Comparison of ENCODE assay signal across 31 cellular contexts in genomic region chr12:101612162-101612916, GRCh38. TPM values are rescaled to one million over a fixed set of nuclear protein-coding genes. Genes with fewer than 3 reads are reported as not detected.
"Had no signal": no experiment of that assay in that cellular context is flagged by ENCODE, and none has a peak within 500 bp of the region (broad histone marks: within the 10 kb centered on the region; RNA-seq: fewer than 3 reads in every experiment).

No MANE protein-coding gene starts in this region.

- DNase-seq: activated CD4-positive, alpha-beta T cell treated with anti-CD3 and anti-CD28 coated beads for 4 hours; activated CD4-positive, alpha-beta T cell treated with anti-CD3 and anti-CD28 coated beads, Interleukin-2, amount 50 U/mL, for 4 hours; activated naive CD4-positive, alpha-beta T cell; activated T-cell treated with anti-CD3 and anti-CD28 coated beads for 4 hours; activated T-cell treated with anti-CD3 and anti-CD28 coated beads, Interleukin-2, amount 50 U/mL, for 72 hours; central memory CD4-positive, alpha-beta T cell; endodermal cell; glutamatergic neuron; kidney; naive B cell; nephron progenitor cell; stimulated activated CD4-positive, alpha-beta T cell treated with anti-CD3 and anti-CD28 coated beads, Interleukin-1b, Interleukin-23, amount 100 ng/mL, for 48 hours; stimulated activated CD4-positive, alpha-beta T cell treated with anti-CD3 and anti-CD28 coated beads, Interleukin-4, amount 100 ng/mL, for 4 hours; stimulated activated CD8-positive, alpha-beta memory T cell treated with anti-CD3 and anti-CD28 coated beads, Interleukin-4, amount 100 ng/mL, for 48 hours; stimulated activated naive CD8-positive, alpha-beta T cell treated with anti-CD3 and anti-CD28 coated beads, Interleukin-15, amount 100 ng/mL, for 72 hours; substantia nigra; thyroid gland had no signal

- H3K4me3 Mint-ChIP-seq: activated T-cell treated with anti-CD3 and anti-CD28 coated beads, Interleukin-2, amount 50 U/mL, for 72 hours; brain; dendritic cell treated with granulocyte-macrophage colony-stimulating factor and Interleukin-4, amounts not matched to agents 40 ng/mL and 50 ng/mL, for 4 days; endodermal cell; mesothelial cell of epicardium; naive B cell; nephron progenitor cell; stimulated activated memory B cell treated with anti-CD40 and anti-IgM and Interleukin-4, amounts not matched to agents 10 μg/mL and 1 μg/mL and 100 μg/mL, for 72 hours; stimulated activated naive CD8-positive, alpha-beta T cell treated with anti-CD3 and anti-CD28 coated beads, Interleukin-15, amount 100 ng/mL, for 72 hours had no signal

- H3K79me2 ChIP-seq: hepatocyte had no signal

- H3K36me3 Mint-ChIP-seq: activated naive CD4-positive, alpha-beta T cell treated with anti-CD3 and anti-CD28 coated beads, Interleukin-2, amount 50 U/mL, for 72 hours; brain; mesothelial cell of epicardium; naive B cell; stimulated activated memory B cell treated with anti-CD40 and anti-IgM and Interleukin-4, amounts not matched to agents 10 μg/mL and 1 μg/mL and 100 μg/mL, for 72 hours had no signal

- H3K27me3 Mint-ChIP-seq: brain; dendritic cell treated with granulocyte-macrophage colony-stimulating factor and Interleukin-4, amounts not matched to agents 40 ng/mL and 50 ng/mL, for 4 days; naive B cell; stimulated activated memory B cell treated with anti-CD40 and anti-IgM and Interleukin-4, amounts not matched to agents 10 μg/mL and 1 μg/mL and 100 μg/mL, for 72 hours had no signal

- H3K9me3 ChIP-seq: ascending aorta, esophagus muscularis mucosa, neutrophil, thyroid gland had no signal

- H3K4me3 ChIP-seq: ascending aorta, esophagus muscularis mucosa, hepatocyte, smooth muscle cell, thyroid gland had no signal

- H3K4me2 ChIP-seq: hepatocyte, smooth muscle cell had no signal

- H3K36me3 ChIP-seq: ascending aorta, esophagus muscularis mucosa, neutrophil, thyroid gland had no signal

- H3K27me3 ChIP-seq: ascending aorta, esophagus muscularis mucosa, hepatocyte, thyroid gland had no signal

- H3K4me1 Mint-ChIP-seq: endodermal cell, nephron progenitor cell had no signal

- H3K27ac ChIP-seq: ascending aorta, esophagus muscularis mucosa, hepatocyte, neutrophil, thyroid gland had no signal

- H3K9me3 Mint-ChIP-seq: activated naive CD4-positive, alpha-beta T cell treated with anti-CD3 and anti-CD28 coated beads, Interleukin-2, amount 50 U/mL, for 72 hours; activated T-cell treated with anti-CD3 and anti-CD28 coated beads, Interleukin-2, amount 50 U/mL, for 72 hours; dendritic cell treated with granulocyte-macrophage colony-stimulating factor and Interleukin-4, amounts not matched to agents 40 ng/mL and 50 ng/mL, for 4 days; endodermal cell; mesothelial cell of epicardium; naive B cell; nephron progenitor cell; stimulated activated memory B cell treated with anti-CD40 and anti-IgM and Interleukin-4, amounts not matched to agents 10 μg/mL and 1 μg/mL and 100 μg/mL, for 72 hours; stimulated activated naive CD8-positive, alpha-beta T cell treated with anti-CD3 and anti-CD28 coated beads, Interleukin-15, amount 100 ng/mL, for 72 hours had no signal

- H3K27ac Mint-ChIP-seq: activated naive CD4-positive, alpha-beta T cell treated with anti-CD3 and anti-CD28 coated beads, Interleukin-2, amount 50 U/mL, for 72 hours; activated T-cell treated with anti-CD3 and anti-CD28 coated beads, Interleukin-2, amount 50 U/mL, for 72 hours; dendritic cell treated with granulocyte-macrophage colony-stimulating factor and Interleukin-4, amounts not matched to agents 40 ng/mL and 50 ng/mL, for 4 days; endodermal cell; mesothelial cell of epicardium; naive B cell; nephron progenitor cell; stimulated activated memory B cell treated with anti-CD40 and anti-IgM and Interleukin-4, amounts not matched to agents 10 μg/mL and 1 μg/mL and 100 μg/mL, for 72 hours had no signal

- H2AFZ ChIP-seq: hepatocyte had no signal

RNA-seq across cellular contexts. Expression of gene MYBPC1, which starts 17.6 kb away (rescaled TPM):
- total RNA-seq: activated naive CD4-positive, alpha-beta T cell treated with anti-CD3 and anti-CD28 coated beads, Interleukin-2, amount 50 U/mL, for 72 hours; activated T-cell treated with anti-CD3 and anti-CD28 coated beads, Interleukin-2, amount 50 U/mL, for 72 hours; ascending aorta; endodermal cell; kidney; mesothelial cell of epicardium; osteocyte; posterior vena cava; renal cortical epithelial cell; smooth muscle cell; T-helper 1 cell treated with Interleukin-12 subunit alpha and Interleukin-12 subunit beta and Interleukin-4 antibody, amounts not matched to agents 30 ng/mL and 1 ng/mL, for 36 hours had no signal
- polyA plus RNA-seq: smooth muscle cell had no signal
